Comparison of ENCODE assay signal across 20 cellular contexts in the genomic region with DNA sequence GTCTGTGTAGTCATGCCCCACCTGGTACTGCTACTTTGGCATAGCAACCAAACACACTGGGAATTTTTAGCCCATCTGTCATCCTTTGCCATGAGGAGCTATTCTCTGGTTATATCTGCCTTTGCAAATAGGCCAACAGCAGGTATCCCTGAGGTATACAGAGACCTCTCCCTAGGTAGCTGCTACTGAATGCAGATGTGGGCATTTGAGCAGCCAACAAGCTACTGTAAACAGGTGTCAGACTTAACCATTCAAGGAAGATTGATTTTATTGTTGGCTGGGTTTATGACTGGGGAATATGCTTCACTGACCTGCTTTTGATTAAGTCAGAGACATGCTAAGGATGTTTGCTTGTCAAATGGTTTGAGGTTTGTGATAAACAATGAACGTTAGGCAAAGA.
A peak's percentile ranks its signal among the peaks of the same experiment; 100 is the strongest.
DNase-seq lines count a peak whose midpoint lies in the region; ATAC-seq, FAIRE-seq and TF ChIP-seq lines count a peak whose summit lies in the region.
"Had no signal": no experiment of that assay in that cellular context is flagged by ENCODE, and none has a peak within 500 bp of the region (broad histone marks: within the 10 kb centered on the region; RNA-seq: fewer than 3 reads in every experiment).

No MANE protein-coding gene starts in this region.

- no peak for TF ChIP-seq POLR2A in GM12892 (IDR thresholded peaks at IDR 0.05; ENCODE audit: low read depth, low read length)

- H3K4me2 ChIP-seq in GM23338 = no peak overlapping the region
- H3K4me2 ChIP-seq in neural cell (ENCODE audit: low read length) = no peak overlapping the region

- no peak overlapping the region for H3K27ac ChIP-seq in GM23338 (ENCODE audit: low read depth)
- H3K27ac ChIP-seq in neural cell (ENCODE audit: low read length) = peak overlapping the region; percentile 6
- H3K27ac ChIP-seq: 22Rv1, SK-N-MC had no signal

- TF ChIP-seq CTCF in GM23338 (conservative IDR thresholded peaks at IDR 0.05; ENCODE audit: low read depth in 2 of 2) (no peak), neural cell (IDR thresholded peaks at IDR 0.05; ENCODE audit: poor library complexity, severe bottlenecking) (no peak)

- no peak for TF ChIP-seq EP300 in neural cell (conservative IDR thresholded peaks at IDR 0.05; ENCODE audit: poor library complexity, severe bottlenecking)

- H3F3A ChIP-seq in GM23338 (replicated peaks; ENCODE audit: low read depth) (no peaks in the 10 kb centered on the region), neural cell (ENCODE audit: insufficient read depth, low read length, poor library complexity, severe bottlenecking) (no peaks in the 10 kb centered on the region)

- no peak overlapping the region for H3K27ac Mint-ChIP-seq in GM23338
- H3K27ac Mint-ChIP-seq in activated naive CD8-positive, alpha-beta T cell treated with anti-CD3 and anti-CD28 coated beads for 36 hours = no peak overlapping the region

- peak; percentile 1 for DNase-seq in DMS 273 (lab: John Stamatoyannopoulos, UW; ENCODE audit: unreplicated experiment)
- no peak for DNase-seq in DMS 273 treated with DMSO at 0.1 percent for 48 hours (lab: John Stamatoyannopoulos, UW)
- DNase-seq in GM23338 (ENCODE audit: low spot score) = peak; percentile 8
- peak; percentile 67 for DNase-seq in NCI-H345 treated with DMSO at 0.1 percent for 48 hours (lab: John Stamatoyannopoulos, UW; ENCODE audit: unreplicated experiment)
- DNase-seq in GM12892 (ENCODE audit: insufficient read length) = no peak
- DNase-seq in hypothalamus (lab: John Stamatoyannopoulos, UW) = no peak
- no peak for DNase-seq in activated naive CD8-positive, alpha-beta T cell treated with anti-CD3 and anti-CD28 coated beads for 36 hours
- DNase-seq: AML-193, NCI-H1105, NCI-H187 treated with DMSO at 0.1 percent for 48 hours, NCI-H226, NCI-H774, SHP77 had no signal

- H4K20me1 ChIP-seq in GM23338 (replicated peaks; ENCODE audit: insufficient read depth) (no peaks in the 10 kb centered on the region), neural cell (ENCODE audit: insufficient read depth) (no peaks in the 10 kb centered on the region)

- H3K36me3 ChIP-seq in GM23338 (ENCODE audit: insufficient read depth) = no peaks in the 10 kb centered on the region
- no peaks in the 10 kb centered on the region for H3K36me3 ChIP-seq in neural cell (ENCODE audit: insufficient read depth, low read length)

- H3K4me3 Mint-ChIP-seq in GM23338 = no peak overlapping the region
- H3K4me3 Mint-ChIP-seq in activated naive CD8-positive, alpha-beta T cell treated with anti-CD3 and anti-CD28 coated beads for 36 hours = no peak overlapping the region

- no peaks in the 10 kb centered on the region for H3K4me1 ChIP-seq in GM23338 (ENCODE audit: insufficient read depth)

- H3K4me3 ChIP-seq in GM23338 (no peak overlapping the region), neural cell (ENCODE audit: low read length) (no peak overlapping the region)
- H3K4me3 ChIP-seq: K562, SK-N-MC had no signal

- no peak for TF ChIP-seq RAD21 in neural cell (conservative IDR thresholded peaks at IDR 0.05)

- peak; percentile 32; the same call in 1 of the 3 replicates for ATAC-seq in GM23338
- ATAC-seq: K562 had no signal

- H3K9ac ChIP-seq in neural cell (ENCODE audit: low read length) = no peak overlapping the region

- H3K9me3 Mint-ChIP-seq in GM23338 = peaks cover 2% of the 10 kb centered on the region; the same call in 2 of the 3 replicates
- peaks cover 3% of the 10 kb centered on the region for H3K9me3 Mint-ChIP-seq in activated naive CD8-positive, alpha-beta T cell treated with anti-CD3 and anti-CD28 coated beads for 36 hours

- no peak for FAIRE-seq in GM12892 (lab: Jason Lieb, UNC)
- FAIRE-seq: GM12891, GM18507, H54, K562 had no signal

- no peaks in the 10 kb centered on the region for H3K27me3 Mint-ChIP-seq in GM23338 (ENCODE audit: insufficient read depth, low read depth, poor library complexity)
- peaks cover 3% of the 10 kb centered on the region for H3K27me3 Mint-ChIP-seq in activated naive CD8-positive, alpha-beta T cell treated with anti-CD3 and anti-CD28 coated beads for 36 hours

- H3K9me3 ChIP-seq in neural cell (ENCODE audit: low read length) = no peaks in the 10 kb centered on the region

- H2AFZ ChIP-seq in GM23338 (no peak overlapping the region), neural cell (ENCODE audit: low read depth, low read length) (no peak overlapping the region)

- peaks cover 6% of the 10 kb centered on the region; the same call in 2 of the 3 replicates for H3K4me1 Mint-ChIP-seq in GM23338
- no peaks in the 10 kb centered on the region for H3K4me1 Mint-ChIP-seq in activated naive CD8-positive, alpha-beta T cell treated with anti-CD3 and anti-CD28 coated beads for 36 hours

- 0 out of 2 replicates have a peak, but pooled peaks cover 2% of the 10 kb centered on the region for H3K9me2 ChIP-seq in GM23338 (ENCODE audit: insufficient read depth)
- no peaks in the 10 kb centered on the region for H3K9me2 ChIP-seq in neural cell (ENCODE audit: insufficient read depth, low read length)

- H3K79me2 ChIP-seq in GM23338 (replicated peaks; ENCODE audit: insufficient read depth) (no peaks in the 10 kb centered on the region), neural cell (replicated peaks; ENCODE audit: insufficient read depth, low read length) (no peaks in the 10 kb centered on the region)

- H3K36me3 Mint-ChIP-seq in GM23338 (ENCODE audit: low read depth) = no peaks in the 10 kb centered on the region; the same call in 2 of the 3 replicates
- H3K36me3 Mint-ChIP-seq in activated naive CD8-positive, alpha-beta T cell treated with anti-CD3 and anti-CD28 coated beads for 36 hours = no peaks in the 10 kb centered on the region

- H3K27me3 ChIP-seq in GM23338 (ENCODE audit: insufficient read depth) (no peaks in the 10 kb centered on the region), neural cell (ENCODE audit: insufficient read depth, low read depth, low read length) (no peaks in the 10 kb centered on the region)

TF ChIP-seq in GM23338, 12 proteins besides CTCF, POLR2A, EP300 and RAD21 (continues in another document):
- TF ChIP-seq EZH2 (IDR thresholded peaks at IDR 0.05; ENCODE audit: low read depth, unreplicated experiment) = no peak
- TF ChIP-seq, protein P1, sequence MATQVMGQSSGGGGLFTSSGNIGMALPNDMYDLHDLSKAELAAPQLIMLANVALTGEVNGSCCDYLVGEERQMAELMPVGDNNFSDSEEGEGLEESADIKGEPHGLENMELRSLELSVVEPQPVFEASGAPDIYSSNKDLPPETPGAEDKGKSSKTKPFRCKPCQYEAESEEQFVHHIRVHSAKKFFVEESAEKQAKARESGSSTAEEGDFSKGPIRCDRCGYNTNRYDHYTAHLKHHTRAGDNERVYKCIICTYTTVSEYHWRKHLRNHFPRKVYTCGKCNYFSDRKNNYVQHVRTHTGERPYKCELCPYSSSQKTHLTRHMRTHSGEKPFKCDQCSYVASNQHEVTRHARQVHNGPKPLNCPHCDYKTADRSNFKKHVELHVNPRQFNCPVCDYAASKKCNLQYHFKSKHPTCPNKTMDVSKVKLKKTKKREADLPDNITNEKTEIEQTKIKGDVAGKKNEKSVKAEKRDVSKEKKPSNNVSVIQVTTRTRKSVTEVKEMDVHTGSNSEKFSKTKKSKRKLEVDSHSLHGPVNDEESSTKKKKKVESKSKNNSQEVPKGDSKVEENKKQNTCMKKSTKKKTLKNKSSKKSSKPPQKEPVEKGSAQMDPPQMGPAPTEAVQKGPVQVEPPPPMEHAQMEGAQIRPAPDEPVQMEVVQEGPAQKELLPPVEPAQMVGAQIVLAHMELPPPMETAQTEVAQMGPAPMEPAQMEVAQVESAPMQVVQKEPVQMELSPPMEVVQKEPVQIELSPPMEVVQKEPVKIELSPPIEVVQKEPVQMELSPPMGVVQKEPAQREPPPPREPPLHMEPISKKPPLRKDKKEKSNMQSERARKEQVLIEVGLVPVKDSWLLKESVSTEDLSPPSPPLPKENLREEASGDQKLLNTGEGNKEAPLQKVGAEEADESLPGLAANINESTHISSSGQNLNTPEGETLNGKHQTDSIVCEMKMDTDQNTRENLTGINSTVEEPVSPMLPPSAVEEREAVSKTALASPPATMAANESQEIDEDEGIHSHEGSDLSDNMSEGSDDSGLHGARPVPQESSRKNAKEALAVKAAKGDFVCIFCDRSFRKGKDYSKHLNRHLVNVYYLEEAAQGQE (IDR thresholded peaks at IDR 0.05; ENCODE audit: unreplicated experiment) = no peak

TF ChIP-seq in neural cell, 6 proteins besides CTCF, POLR2A, EP300 and RAD21:
- TF ChIP-seq, protein P1 (IDR thresholded peaks at IDR 0.05; ENCODE audit: borderline replicate concordance) = no peak
- peak; percentile 35 for TF ChIP-seq POLR2AphosphoS5 (IDR thresholded peaks at IDR 0.05)

Comparison
In these comparisons a context has a peak if more than half of its experiments do, and no peak if none do; other contexts are left out.
1. DNase-seq: peak in DMS 273 (single experiment), GM23338 (single experiment) and NCI-H345 treated with DMSO at 0.1 percent for 48 hours (single experiment); none in DMS 273 treated with DMSO at 0.1 percent for 48 hours (single experiment), GM12892 (single experiment), hypothalamus (0 of 51) and activated naive CD8-positive, alpha-beta T cell treated with anti-CD3 and anti-CD28 coated beads for 36 hours (single experiment).